Comparison of ENCODE assay signal across 8 cellular contexts in the genomic region with DNA sequence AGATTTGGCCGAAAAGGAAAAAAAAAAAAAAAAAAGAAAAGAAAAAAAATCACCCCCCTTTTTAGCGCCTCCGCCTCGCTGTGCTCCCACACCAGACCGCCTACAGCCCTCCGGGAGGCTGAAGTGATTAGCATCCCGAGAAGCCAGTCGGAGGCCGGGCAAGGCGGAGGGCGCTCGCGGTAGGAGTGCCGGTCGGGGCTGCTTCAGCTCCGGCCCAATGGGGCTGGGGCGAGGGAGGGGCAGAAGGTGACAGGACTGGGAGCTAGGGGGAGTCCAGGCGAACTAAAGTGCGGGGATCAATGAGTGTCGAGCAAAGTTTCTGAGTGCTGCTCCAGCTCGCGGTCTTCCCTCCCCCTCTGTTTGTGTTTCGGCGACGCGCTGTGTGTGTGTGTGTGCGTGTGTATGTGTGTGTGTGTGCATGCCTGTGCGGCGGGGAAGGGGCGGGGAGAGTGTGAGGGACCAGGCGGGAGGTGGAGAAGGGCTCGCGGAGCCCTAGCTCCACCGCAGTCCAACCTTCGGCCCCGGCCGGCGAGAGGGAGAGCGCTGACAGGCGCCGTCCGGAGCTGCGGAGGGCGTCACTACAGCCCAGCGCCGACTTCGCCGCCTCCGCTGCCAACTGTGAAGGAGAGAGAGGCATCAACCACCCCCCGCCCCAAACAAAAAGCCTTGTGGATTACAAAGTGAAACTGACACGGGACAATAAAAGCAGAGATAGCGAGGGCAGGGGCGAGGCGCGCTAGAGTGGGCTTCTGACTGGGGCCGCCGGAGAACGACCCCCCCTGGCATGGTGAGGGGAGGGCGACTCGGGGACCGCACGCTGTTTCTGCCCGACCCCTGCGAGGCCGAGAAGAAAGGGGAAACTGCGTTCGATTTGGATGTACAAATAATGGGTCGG. TPM values are rescaled to one million over a fixed set of nuclear protein-coding genes. Genes with fewer than 3 reads are reported as not detected.
DNase-seq lines count a peak whose midpoint lies in the region; ATAC-seq and TF ChIP-seq lines count a peak whose summit lies in the region.

A gene with protein sequence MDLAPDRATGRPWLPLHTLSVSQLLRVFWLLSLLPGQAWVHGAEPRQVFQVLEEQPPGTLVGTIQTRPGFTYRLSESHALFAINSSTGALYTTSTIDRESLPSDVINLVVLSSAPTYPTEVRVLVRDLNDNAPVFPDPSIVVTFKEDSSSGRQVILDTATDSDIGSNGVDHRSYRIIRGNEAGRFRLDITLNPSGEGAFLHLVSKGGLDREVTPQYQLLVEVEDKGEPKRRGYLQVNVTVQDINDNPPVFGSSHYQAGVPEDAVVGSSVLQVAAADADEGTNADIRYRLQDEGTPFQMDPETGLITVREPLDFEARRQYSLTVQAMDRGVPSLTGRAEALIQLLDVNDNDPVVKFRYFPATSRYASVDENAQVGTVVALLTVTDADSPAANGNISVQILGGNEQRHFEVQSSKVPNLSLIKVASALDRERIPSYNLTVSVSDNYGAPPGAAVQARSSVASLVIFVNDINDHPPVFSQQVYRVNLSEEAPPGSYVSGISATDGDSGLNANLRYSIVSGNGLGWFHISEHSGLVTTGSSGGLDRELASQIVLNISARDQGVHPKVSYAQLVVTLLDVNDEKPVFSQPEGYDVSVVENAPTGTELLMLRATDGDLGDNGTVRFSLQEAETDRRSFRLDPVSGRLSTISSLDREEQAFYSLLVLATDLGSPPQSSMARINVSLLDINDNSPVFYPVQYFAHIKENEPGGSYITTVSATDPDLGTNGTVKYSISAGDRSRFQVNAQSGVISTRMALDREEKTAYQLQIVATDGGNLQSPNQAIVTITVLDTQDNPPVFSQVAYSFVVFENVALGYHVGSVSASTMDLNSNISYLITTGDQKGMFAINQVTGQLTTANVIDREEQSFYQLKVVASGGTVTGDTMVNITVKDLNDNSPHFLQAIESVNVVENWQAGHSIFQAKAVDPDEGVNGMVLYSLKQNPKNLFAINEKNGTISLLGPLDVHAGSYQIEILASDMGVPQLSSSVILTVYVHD (N-terminal part only) (plus strand): TSS at position 280 of the 895 bp plus-strand sequence. CDS start 1,457 bp downstream, outside the sequence.

- peak within 1 kb of the TSS; percentile 86 to 95 (median 91) for H3K27ac ChIP-seq in esophagus muscularis mucosa (replicated peaks in 1 of 4)

- H3K27me3 ChIP-seq in esophagus muscularis mucosa (no peaks in the 10 kb centered on the region), mononuclear cell (ENCODE audit: insufficient read depth, low read length) (peaks cover 59% of the 10 kb centered on the region)

- intact Hi-C loops in esophagus muscularis mucosa (cut with DNase I), result loop anchor here (10.0 kb wide), 2 partner anchors 80 to 1290 kb away; no protein-coding TSS in a partner anchor

- peak; percentile 66 for ATAC-seq in GM19328 (IDR thresholded peaks at IDR 0.05; ENCODE audit: unreplicated experiment)
- peak; percentile 74 for ATAC-seq in HG03354 (IDR thresholded peaks at IDR 0.05; ENCODE audit: poor library complexity, severe bottlenecking, unreplicated experiment)

- H3K9me3 Mint-ChIP-seq in activated T-cell treated with anti-CD3 and anti-CD28 coated beads, Interleukin-2, amount 50 U/mL, for 24 hours, result no peaks in the 10 kb centered on the region

- peaks cover 79% of the 10 kb centered on the region for H3K27me3 Mint-ChIP-seq in activated T-cell treated with anti-CD3 and anti-CD28 coated beads, Interleukin-2, amount 50 U/mL, for 24 hours

- H3K27ac Mint-ChIP-seq in activated T-cell treated with anti-CD3 and anti-CD28 coated beads, Interleukin-2, amount 50 U/mL, for 24 hours, result no peak within 1 kb of the TSS

- no peak for TF ChIP-seq POLR2A in esophagus muscularis mucosa (IDR thresholded peaks at IDR 0.05; ENCODE audit: low read depth)

- H3K4me3 ChIP-seq in esophagus muscularis mucosa (peak within 1 kb of the TSS; percentile 62 to 85 (median 78)), mononuclear cell (ENCODE audit: low read length) (peak within 1 kb of the TSS; percentile 34)

- H3K9me3 ChIP-seq in esophagus muscularis mucosa (no peaks in the 10 kb centered on the region), mononuclear cell (ENCODE audit: low read depth, low read length) (no peaks in the 10 kb centered on the region)

- peak; percentile 39 for DNase-seq in CD1c-positive myeloid dendritic cell (ENCODE audit: extremely low spot score)
- peak; percentile 75 for DNase-seq in NCI-H510A (lab: John Stamatoyannopoulos, UW)
- DNase-seq in activated T-cell treated with anti-CD3 and anti-CD28 coated beads, Interleukin-2, amount 50 U/mL, for 24 hours, result peak; percentile 53
- DNase-seq in esophagus muscularis mucosa (ENCODE audit: extremely low spot score), result peak; percentile 97
- DNase-seq in stromal cell of bone marrow (ENCODE audit: low read depth), result peak; percentile 97

- H3K4me1 Mint-ChIP-seq in activated T-cell treated with anti-CD3 and anti-CD28 coated beads, Interleukin-2, amount 50 U/mL, for 24 hours (ENCODE audit: low read depth), result peaks cover 39% of the 10 kb centered on the region

- no peaks in the 10 kb centered on the region for H3K36me3 Mint-ChIP-seq in activated T-cell treated with anti-CD3 and anti-CD28 coated beads, Interleukin-2, amount 50 U/mL, for 24 hours (ENCODE audit: low read depth)

- no peaks in the 10 kb centered on the region for H3K36me3 ChIP-seq in esophagus muscularis mucosa

- H3K4me3 Mint-ChIP-seq in activated T-cell treated with anti-CD3 and anti-CD28 coated beads, Interleukin-2, amount 50 U/mL, for 24 hours, result peak within 1 kb of the TSS; percentile 80

- H3K4me1 ChIP-seq in esophagus muscularis mucosa (peaks cover 23 to 44% (median 41%) of the 10 kb centered on the region in 4 donors), mononuclear cell (ENCODE audit: insufficient read depth, low read length) (peaks cover 33% of the 10 kb centered on the region)

- peak in 1 of 3 experiments; percentile 38 for TF ChIP-seq CTCF in esophagus muscularis mucosa (IDR thresholded peaks at IDR 0.05)

- 0% methylated on average over 45 of the region's 68 CpGs for WGBS in esophagus muscularis mucosa

- TF ChIP-seq EP300 in esophagus muscularis mucosa (IDR thresholded peaks at IDR 0.05), result no peak

RNA-seq across cellular contexts. Expression of the gene that starts here (rescaled TPM):
- total RNA-seq in esophagus muscularis mucosa, result 10 to 100 TPM; 44.0 to 60.9 (median 49.7) TPM
- total RNA-seq in mononuclear cell, result 0.52 TPM

Comparison
In these comparisons a context has a peak if more than half of its experiments do, and no peak if none do; other contexts are left out.
1. Peak in every context shown above with its lines: DNase-seq, ATAC-seq, H3K4me3 ChIP-seq and H3K27ac ChIP-seq.
2. RNA of the gene that starts here (total RNA-seq): 44.0 to 60.9 TPM in esophagus muscularis mucosa; 0.52 TPM in mononuclear cell (single experiment); every median in the first group is over 10 times any median in the second.
3. DNase-seq: peak in every context shown above with its lines; median percentile 97 in esophagus muscularis mucosa; 97 in stromal cell of bone marrow; 75 in NCI-H510A; 53 in activated T-cell treated with anti-CD3 and anti-CD28 coated beads, Interleukin-2, amount 50 U/mL, for 24 hours; 39 in CD1c-positive myeloid dendritic cell.